In the genomic region with DNA sequence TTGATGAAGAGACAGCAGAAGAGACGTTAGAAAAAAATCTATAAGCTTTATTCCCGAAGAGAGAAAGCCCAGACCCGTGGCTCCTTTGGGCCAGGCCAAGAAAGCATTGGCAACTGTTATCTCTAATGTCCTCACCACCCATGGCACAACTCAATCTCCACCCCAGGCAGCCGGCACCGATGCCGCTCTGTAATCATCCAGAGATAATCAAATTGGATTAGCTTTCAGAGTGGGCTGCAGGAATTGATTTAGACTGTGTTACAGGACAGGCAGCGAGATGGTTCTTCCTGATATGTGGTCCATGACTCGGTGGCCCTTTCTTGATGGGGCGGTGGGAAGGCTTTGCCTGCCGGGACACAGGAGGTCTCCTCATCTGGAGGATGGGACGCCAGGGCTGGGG, we compare ENCODE assay signal across 31 cellular contexts.
"Had no signal": no experiment of that assay in that cellular context is flagged by ENCODE, and none has a peak within 500 bp of the region (broad histone marks: within the 10 kb centered on the region; RNA-seq: fewer than 3 reads in every experiment).

No MANE protein-coding gene starts in this region.

- H3K4me1 ChIP-seq: left lung, psoas muscle, upper lobe of right lung, uterus had no signal

- FAIRE-seq: colon, islet of Langerhans had no signal

- H3K4me2 ChIP-seq: smooth muscle cell had no signal

- H3K36me3 ChIP-seq: esophagus squamous epithelium, heart right ventricle, ovary, suprapubic skin, transverse colon, upper lobe of right lung, uterus had no signal

- H3K4me3 Mint-ChIP-seq: naive thymus-derived CD4-positive, alpha-beta T cell; nephron; stimulated activated naive CD8-positive, alpha-beta T cell treated with anti-CD3 and anti-CD28 coated beads, Interleukin-15, amount 100 ng/mL, for 72 hours had no signal

- H3K9me3 Mint-ChIP-seq: naive thymus-derived CD4-positive, alpha-beta T cell; nephron; stimulated activated naive CD8-positive, alpha-beta T cell treated with anti-CD3 and anti-CD28 coated beads, Interleukin-15, amount 100 ng/mL, for 72 hours had no signal

- H3K27me3 ChIP-seq: esophagus squamous epithelium, heart right ventricle, left lung, ovary, suprapubic skin, transverse colon, upper lobe of right lung, uterus had no signal

- DNase-seq: effector CD8-positive, alpha-beta T cell; erythroblast; esophagus squamous epithelium; foreskin melanocyte; glutamatergic neuron; heart right ventricle; hippocampal formation; left cardiac atrium; mesenchymal stem cell; midbrain; naive thymus-derived CD4-positive, alpha-beta T cell; occipital lobe; ovary; posterior cingulate gyrus; stimulated activated CD4-positive, alpha-beta T cell treated with anti-CD3 and anti-CD28 coated beads, Interleukin-12 subunit alpha, Interleukin-12 subunit beta, amount 100 ng/mL, for 4 hours; stimulated activated CD4-positive, alpha-beta T cell treated with anti-CD3 and anti-CD28 coated beads, Interleukin-1b, Interleukin-23, amount 100 ng/mL, for 48 hours; stimulated activated CD4-positive, alpha-beta T cell treated with anti-CD3 and anti-CD28 coated beads, Interleukin-4, amount 100 ng/mL, for 1 hour; stimulated activated CD8-positive, alpha-beta memory T cell treated with anti-CD3 and anti-CD28 coated beads, Interleukin-4, amount 100 ng/mL, for 48 hours; stimulated activated naive CD4-positive, alpha-beta T cell; stimulated activated naive CD8-positive, alpha-beta T cell treated with anti-CD3 and anti-CD28 coated beads, Interleukin-15, amount 100 ng/mL, for 72 hours; transverse colon; upper lobe of right lung; uterus had no signal

- H3K4me3 ChIP-seq: esophagus squamous epithelium, heart right ventricle, left lung, ovary, psoas muscle, smooth muscle cell, suprapubic skin, transverse colon, upper lobe of right lung, uterus had no signal

- H3K27ac Mint-ChIP-seq: nephron; stimulated activated naive CD8-positive, alpha-beta T cell treated with anti-CD3 and anti-CD28 coated beads, Interleukin-15, amount 100 ng/mL, for 72 hours had no signal

- H3K27me3 Mint-ChIP-seq: naive thymus-derived CD4-positive, alpha-beta T cell; stimulated activated naive CD8-positive, alpha-beta T cell treated with anti-CD3 and anti-CD28 coated beads, Interleukin-15, amount 100 ng/mL, for 72 hours had no signal

- H3K9me3 ChIP-seq: esophagus squamous epithelium, heart right ventricle, left lung, ovary, psoas muscle, suprapubic skin, transverse colon, upper lobe of right lung, uterus had no signal

- H3K27ac ChIP-seq: heart right ventricle, left lung, ovary, psoas muscle, suprapubic skin, transverse colon, upper lobe of right lung, uterus had no signal

- ATAC-seq: heart right ventricle; left cardiac atrium; left lung; naive thymus-derived CD4-positive, alpha-beta T cell; psoas muscle; sciatic nerve; stimulated activated naive CD8-positive, alpha-beta T cell treated with anti-CD3 and anti-CD28 coated beads, Interleukin-15, amount 100 ng/mL, for 72 hours; upper lobe of right lung had no signal
